ENCODE assay signal across 23 cellular contexts in the genomic region with DNA sequence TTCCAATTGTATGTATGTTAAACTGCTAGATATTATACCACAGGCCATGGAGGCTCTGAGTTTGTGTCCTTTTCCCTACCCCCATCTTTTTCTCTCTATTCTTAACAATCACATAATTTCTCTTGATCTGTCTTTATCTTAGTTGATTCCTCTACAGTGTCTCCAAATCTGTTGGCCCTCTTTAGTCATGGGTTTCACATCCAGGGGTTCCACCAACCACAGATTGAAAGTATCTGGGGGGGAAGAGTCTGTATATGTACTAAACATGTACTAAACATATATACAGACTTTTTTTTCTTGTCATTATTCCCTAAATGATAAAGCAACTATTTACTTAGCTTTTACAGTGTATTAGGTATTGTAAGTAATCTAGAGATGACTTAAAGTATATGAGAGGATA.
"Had no signal": no experiment of that assay in that cellular context is flagged by ENCODE, and none has a peak within 500 bp of the region (broad histone marks: within the 10 kb centered on the region; RNA-seq: fewer than 3 reads in every experiment).

No MANE protein-coding gene starts in this region.

- DNase-seq: dermis blood vessel endothelial cell; gastrocnemius medialis; head of caudate nucleus; mucosa of descending colon; naive thymus-derived CD4-positive, alpha-beta T cell; nephron progenitor cell; nucleus accumbens; right cardiac atrium; stimulated activated CD4-positive, alpha-beta T cell treated with anti-CD3 and anti-CD28 coated beads, Interleukin-12 subunit alpha, Interleukin-12 subunit beta, amount 100 ng/mL, for 4 hours; stimulated activated CD4-positive, alpha-beta T cell treated with anti-CD3 and anti-CD28 coated beads, Interleukin-1b, Interleukin-23, amount 100 ng/mL, for 48 hours; stimulated activated CD4-positive, alpha-beta T cell treated with anti-CD3 and anti-CD28 coated beads, Interleukin-4, amount 100 ng/mL, for 1 hour; stimulated activated CD8-positive, alpha-beta memory T cell treated with anti-CD3 and anti-CD28 coated beads, Interleukin-4, amount 100 ng/mL, for 48 hours; stimulated activated naive CD4-positive, alpha-beta T cell treated with Interleukin-2 at 50 U/mL for 16 hours; stomach; thyroid gland had no signal

- H3K4me3 ChIP-seq: coronary artery, gastrocnemius medialis, mucosa of descending colon, prostate gland, smooth muscle cell, stomach, thyroid gland, vagina had no signal

- H3K36me3 ChIP-seq: gastrocnemius medialis, prostate gland, thyroid gland, vagina had no signal

- H3K4me1 ChIP-seq: prostate gland had no signal

- H3K4me1 Mint-ChIP-seq: mesothelial cell of epicardium, nephron progenitor cell had no signal

- ATAC-seq: esophagus mucosa; left lobe of liver; mucosa of descending colon; naive thymus-derived CD4-positive, alpha-beta T cell; right cardiac atrium had no signal

- H3K27me3 ChIP-seq: gastrocnemius medialis, stomach, thyroid gland, vagina had no signal

- H3K27ac Mint-ChIP-seq: nephron progenitor cell had no signal

- H3K9me3 Mint-ChIP-seq: mesothelial cell of epicardium, nephron progenitor cell had no signal

- H3K9me3 ChIP-seq: gastrocnemius medialis, mucosa of descending colon, prostate gland, stomach, thyroid gland, vagina had no signal

- H3K27me3 Mint-ChIP-seq: naive thymus-derived CD4-positive, alpha-beta T cell had no signal

- H3K36me3 Mint-ChIP-seq: mesothelial cell of epicardium had no signal

- H3K27ac ChIP-seq: coronary artery, epithelial cell of prostate, prostate gland, stomach, thyroid gland, vagina had no signal

- H3K4me3 Mint-ChIP-seq: mesothelial cell of epicardium, nephron progenitor cell had no signal
